ENCODE assay signal across 3 cellular contexts in the genomic region with DNA sequence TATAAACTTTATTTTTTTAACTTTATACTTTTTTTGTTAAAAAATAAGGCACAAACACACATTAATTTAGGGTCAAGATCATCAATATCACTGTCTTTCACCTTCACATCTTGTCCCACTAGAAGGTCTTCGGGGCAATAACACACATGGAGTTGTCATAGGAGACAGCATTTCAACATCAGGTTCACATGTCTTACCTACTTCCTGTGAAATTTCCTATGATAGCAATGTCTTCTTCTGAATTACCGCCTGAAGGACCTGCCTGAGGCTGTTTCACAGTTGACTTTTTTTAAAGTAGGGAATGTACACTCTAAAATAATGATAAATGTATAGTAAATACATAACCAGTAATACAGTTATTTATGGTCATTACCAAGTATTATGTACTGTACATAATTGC.
"Had no signal": no experiment of that assay in that cellular context is flagged by ENCODE, and none has a peak within 500 bp of the region (broad histone marks: within the 10 kb centered on the region; RNA-seq: fewer than 3 reads in every experiment).

No MANE protein-coding gene starts in this region.

- H3K4me3 ChIP-seq: GM12878 had no signal

- DNase-seq: GDM1, GF-D8 had no signal
